Comparison of ENCODE assay signal across 21 cellular contexts in genomic region chr1:220813013-220813412, GRCh38. TPM values are rescaled to one million over a fixed set of nuclear protein-coding genes. Genes with fewer than 3 reads are reported as not detected.
A peak's percentile ranks its signal among the peaks of the same experiment; 100 is the strongest.
DNase-seq lines count a peak whose midpoint lies in the region; ATAC-seq and TF ChIP-seq lines count a peak whose summit lies in the region.
"Had no signal": no experiment of that assay in that cellular context is flagged by ENCODE, and none has a peak within 500 bp of the region (broad histone marks: within the 10 kb centered on the region; RNA-seq: fewer than 3 reads in every experiment).

No MANE protein-coding gene starts in this region.

- in situ Hi-C loops in KBM-7 (cut with MboI; ENCODE audit: low pct_unique_long_range_greater_than_20kb, low sequenced_read_pairs) (loop anchor here (25.0 kb wide), 1 partner anchor 624 kb away; no protein-coding TSS in a partner anchor), SK-MEL-5 (cut with HindIII; ENCODE audit: low pct_unique_long_range_greater_than_20kb, low sequenced_read_pairs) (no loop called here)

- no peak overlapping the region for H3K4me3 ChIP-seq in GM12865 (ENCODE audit: low read depth, low read length)
- H3K4me3 ChIP-seq: BLaER1 treated with 17β-estradiol and CSF1 and Interleukin-3, amounts not matched to agents 10 nM and 100 nM had no signal

- DNase-seq in GM12865 (ENCODE audit: low read depth) (no peak), KBM-7 (peak; percentile 53), SK-MEL-5 (ENCODE audit: low read depth, low spot score) (peak; percentile 85), lung microvascular endothelial cell (ENCODE audit: low read depth in 2 of 2) (peak; percentile 71 to 84), T-helper 1 cell (no peak), hypothalamus (lab: John Stamatoyannopoulos, UW) (no peak)
- DNase-seq: activated naive CD4-positive, alpha-beta T cell treated with anti-CD3 and anti-CD28 coated beads, Interleukin-2, amount 50 U/mL, for 16 hours; activated T-cell treated with anti-CD3 and anti-CD28 coated beads, Interleukin-2, amount 50 U/mL, for 4 hours; effector memory CD8-positive, alpha-beta T cell; kidney; mammary epithelial cell; naive thymus-derived CD8-positive, alpha-beta T cell; NCI-H1092 treated with DMSO at 0.1 percent for 48 hours; NCI-H2081 treated with DMSO at 0.1 percent for 48 hours; NCI-H510A treated with DMSO at 0.1 percent for 48 hours; posterior cingulate gyrus; SK-N-SH; stimulated activated CD4-positive, alpha-beta T cell treated with anti-CD3 and anti-CD28 coated beads, Interleukin-2, amount 100 ng/mL, for 48 hours had no signal

- ATAC-seq in esophagus mucosa: no peak
- ATAC-seq: activated T-cell treated with anti-CD3 and anti-CD28 coated beads, Interleukin-2, amount 50 U/mL, for 4 hours; effector memory CD8-positive, alpha-beta T cell; naive thymus-derived CD8-positive, alpha-beta T cell had no signal

- peak; percentile 2 for TF ChIP-seq CTCF in GM12865 (IDR thresholded peaks at IDR 0.05; ENCODE audit: insufficient read depth, low read depth, low read length, missing control alignments)

RNA-seq across cellular contexts. Expression of gene MTARC1, which starts 26.3 kb away (rescaled TPM):
- 0.61 and 1.6 TPM in 2 replicates for total RNA-seq in SK-MEL-5 (2014; rRNA removed; shearing (Covaris generic))
- 0.25 and 0.67 TPM in 2 replicates for polyA plus RNA-seq in SK-MEL-5 (2015; cell fraction: cytosol; rRNA removed)
- 0.54 TPM in 1 of 2 replicates, not detected in the other for polyA plus RNA-seq in SK-MEL-5 (2015; cell fraction: nucleus; rRNA removed)
- total RNA-seq in lung microvascular endothelial cell: 0.99 and 2.2 TPM in 2 replicates
- 6.1 TPM for total RNA-seq in esophagus mucosa
- total RNA-seq: naive thymus-derived CD8-positive, alpha-beta T cell; OCI-LY7 had no signal

Comparison
In these comparisons a context has a peak if more than half of its experiments do, and no peak if none do; other contexts are left out.
1. DNase-seq: peak in KBM-7 (single experiment), SK-MEL-5 (single experiment) and lung microvascular endothelial cell (2 of 2); none in GM12865 (single experiment), T-helper 1 cell (0 of 5) and hypothalamus (0 of 51).